Comparison of ENCODE assay signal across 28 cellular contexts in genomic region chr13:96377835-96378234, GRCh38.
"Had no signal": no experiment of that assay in that cellular context is flagged by ENCODE, and none has a peak within 500 bp of the region (broad histone marks: within the 10 kb centered on the region; RNA-seq: fewer than 3 reads in every experiment).

No MANE protein-coding gene starts in this region.

- H3K4me3 ChIP-seq: colonic mucosa, coronary artery, dorsolateral prefrontal cortex, esophagus muscularis mucosa, esophagus squamous epithelium, gastrocnemius medialis, gastroesophageal sphincter, heart left ventricle, heart right ventricle had no signal

- H3K9me3 ChIP-seq: colonic mucosa, esophagus muscularis mucosa, esophagus squamous epithelium, gastrocnemius medialis, gastroesophageal sphincter, heart left ventricle, heart right ventricle had no signal

- H3K27me3 ChIP-seq: colonic mucosa, esophagus muscularis mucosa, esophagus squamous epithelium, foreskin keratinocyte, gastrocnemius medialis, gastroesophageal sphincter, heart left ventricle, heart right ventricle had no signal

- H3K27ac ChIP-seq: colonic mucosa, coronary artery, dorsolateral prefrontal cortex, epithelial cell of prostate, esophagus muscularis mucosa, esophagus squamous epithelium, foreskin keratinocyte, gastrocnemius medialis, gastroesophageal sphincter, heart left ventricle, heart right ventricle had no signal

- H3K4me1 ChIP-seq: colonic mucosa, esophagus muscularis mucosa, esophagus squamous epithelium, foreskin keratinocyte, gastrocnemius medialis, gastroesophageal sphincter, heart left ventricle, heart right ventricle had no signal

- H3K36me3 ChIP-seq: colonic mucosa, esophagus muscularis mucosa, esophagus squamous epithelium, gastrocnemius medialis, gastroesophageal sphincter, heart left ventricle, heart right ventricle had no signal

- FAIRE-seq: colon, endometrium, endothelial cell of umbilical vein, frontal cortex had no signal

- DNase-seq: colonic mucosa; cortex of kidney; dermis blood vessel endothelial cell; dorsolateral prefrontal cortex; effector CD4-positive, alpha-beta T cell; effector CD8-positive, alpha-beta T cell; effector memory CD4-positive, alpha-beta T cell; effector memory CD8-positive, alpha-beta T cell; endodermal cell; erythroblast; esophagus squamous epithelium; foreskin fibroblast; foreskin keratinocyte; foreskin melanocyte; gastrocnemius medialis; glutamatergic neuron; head of caudate nucleus; heart left ventricle; heart right ventricle had no signal

- ATAC-seq: effector memory CD8-positive, alpha-beta T cell; esophagus mucosa; foreskin keratinocyte; gastrocnemius medialis; gastroesophageal sphincter; heart left ventricle; heart right ventricle had no signal
